Comparison of ENCODE assay signal across 11 cellular contexts in the genomic region with DNA sequence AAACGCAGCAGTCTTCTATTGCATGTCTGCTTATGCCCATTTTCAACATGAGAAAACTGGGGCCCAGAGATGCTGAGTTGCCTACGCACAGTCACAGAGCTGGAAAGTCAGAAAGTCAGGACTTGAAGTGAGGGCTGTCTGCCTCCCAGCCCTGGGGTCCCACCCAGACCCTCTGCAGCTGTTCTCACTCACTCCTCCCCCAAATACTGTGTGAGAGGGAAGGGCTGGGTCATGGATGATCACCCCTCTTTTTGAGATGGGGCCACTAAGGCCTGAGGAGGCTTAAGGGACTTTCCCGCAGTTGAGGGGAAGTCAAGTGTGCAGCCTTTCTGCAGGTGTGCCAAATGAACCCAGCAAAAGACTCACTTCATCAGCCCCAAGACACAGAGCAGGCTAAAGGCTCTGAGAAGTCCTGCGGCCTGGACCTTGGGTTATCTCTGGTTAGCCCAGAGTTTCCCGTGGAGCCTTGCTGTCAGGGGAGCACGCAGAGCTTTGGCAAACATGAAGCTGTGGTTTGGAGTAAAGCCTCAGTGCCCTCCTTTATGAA. TPM values are rescaled to one million over a fixed set of nuclear protein-coding genes. Genes with fewer than 3 reads are reported as not detected.
DNase-seq lines count a peak whose midpoint lies in the region; ATAC-seq and TF ChIP-seq lines count a peak whose summit lies in the region.
"Had no signal": no experiment of that assay in that cellular context is flagged by ENCODE, and none has a peak within 500 bp of the region (broad histone marks: within the 10 kb centered on the region; RNA-seq: fewer than 3 reads in every experiment).

No MANE protein-coding gene starts in this region.

- TF ChIP-seq CTCF in GM20000 (IDR thresholded peaks at IDR 0.05; ENCODE audit: extremely low read depth, missing control alignments) = no peak
- TF ChIP-seq CTCF in prostate gland (IDR thresholded peaks at IDR 0.05) = no peak
- TF ChIP-seq CTCF in brain microvascular endothelial cell (IDR thresholded peaks at IDR 0.05; ENCODE audit: low read depth, low read length, missing control alignments) = no peak

- WGBS in prostate gland = 54% methylated on average over 6 of the region's 6 CpGs

- H3K36me3 ChIP-seq in prostate gland (no peaks in the 10 kb centered on the region), brain microvascular endothelial cell (replicated peaks) (no peaks in the 10 kb centered on the region)
- H3K36me3 ChIP-seq: lower lobe of right lung had no signal

- no peaks in the 10 kb centered on the region for H3K4me1 ChIP-seq in prostate gland (replicated peaks)
- H3K4me1 ChIP-seq: lower lobe of right lung had no signal

- H3K4me3 ChIP-seq in prostate gland = no peak overlapping the region
- H3K4me3 ChIP-seq in brain microvascular endothelial cell (ENCODE audit: low read depth, low read length) = no peak overlapping the region
- H3K4me3 ChIP-seq: lower lobe of right lung had no signal

- H3K27ac ChIP-seq in prostate gland = no peak overlapping the region
- H3K27ac ChIP-seq in brain microvascular endothelial cell = no peak overlapping the region
- H3K27ac ChIP-seq: lower lobe of right lung had no signal

- H3K27me3 ChIP-seq in prostate gland (replicated peaks; ENCODE audit: insufficient read depth) (peaks cover 3% of the 10 kb centered on the region), brain microvascular endothelial cell (replicated peaks) (peaks cover 6% of the 10 kb centered on the region)

- intact Hi-C loops in prostate gland (cut with DNase I) = no loop called here

- no peak for TF ChIP-seq POLR2A in prostate gland (IDR thresholded peaks at IDR 0.05)

- H3K9me3 ChIP-seq in prostate gland = no peaks in the 10 kb centered on the region
- H3K9me3 ChIP-seq: lower lobe of right lung had no signal

- in situ Hi-C loops in brain microvascular endothelial cell (cut with HindIII; ENCODE audit: low pct_ligation_motif_present, low sequenced_read_pairs) = no loop called here

- DNase-seq in GM20000 (ENCODE audit: low spot score) (peak; percentile 93), germinal center (ENCODE audit: low spot score) (peak; percentile 88), prostate gland (ENCODE audit: low spot score) (no peak), iPS-NIHi11 (ENCODE audit: low spot score) (no peak), brain microvascular endothelial cell (no peak)
- DNase-seq: lower lobe of right lung; NCI-H526 treated with DMSO at 0.1 percent for 48 hours; stimulated activated CD4-positive, alpha-beta T cell treated with anti-CD3 and anti-CD28 coated beads, Interleukin-2, amount 100 ng/mL, for 24 hours had no signal

- ATAC-seq in GM18511 (IDR thresholded peaks at IDR 0.05; ENCODE audit: unreplicated experiment) (peak; percentile 91), HG03135 (IDR thresholded peaks at IDR 0.05; ENCODE audit: unreplicated experiment) (peak; percentile 89)
- ATAC-seq: HCT116, lower lobe of right lung had no signal

RNA-seq across cellular contexts. Expression of a gene that starts 18.7 kb away (rescaled TPM):
- total RNA-seq in prostate gland = 10 to 100 TPM in 1 of 2 donors, 1 to 10 TPM in 1; 2.6 to 21.2 TPM

Comparison
In these comparisons a context has a peak if more than half of its experiments do, and no peak if none do; other contexts are left out.
1. DNase-seq: peak in GM20000 (single experiment) and germinal center (single experiment); none in prostate gland (single experiment), iPS-NIHi11 (single experiment) and brain microvascular endothelial cell (single experiment).